In the genomic region with DNA sequence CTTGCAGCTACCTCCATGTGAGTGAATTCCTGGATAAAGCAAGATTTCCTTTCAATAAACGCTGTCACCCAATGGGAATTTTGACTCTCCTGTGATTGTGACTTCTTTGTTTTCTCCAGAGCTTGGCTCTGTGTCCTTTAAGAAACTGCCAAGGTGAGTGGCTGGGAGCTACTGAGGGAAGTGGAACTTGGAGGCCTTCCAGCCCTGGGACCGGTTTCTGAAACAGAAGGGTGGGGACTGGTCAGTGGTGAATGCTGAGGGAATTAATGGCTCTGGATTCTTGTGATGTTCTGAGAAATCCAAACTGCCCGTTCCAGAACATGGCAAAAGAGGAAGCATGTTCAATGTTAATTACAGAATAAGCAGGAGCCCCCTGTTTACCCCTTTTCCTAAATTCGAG, we compare ENCODE assay signal across 11 cellular contexts. TPM values are rescaled to one million over a fixed set of nuclear protein-coding genes. Genes with fewer than 3 reads are reported as not detected.
DNase-seq lines count a peak whose midpoint lies in the region; ATAC-seq and TF ChIP-seq lines count a peak whose summit lies in the region.
"Had no signal": no experiment of that assay in that cellular context is flagged by ENCODE, and none has a peak within 500 bp of the region (broad histone marks: within the 10 kb centered on the region; RNA-seq: fewer than 3 reads in every experiment).

No MANE protein-coding gene starts in this region.

- CTCF ChIA-PET in PC-3 (lab: Charles Lee): no interaction called here

- peak; percentile 68 for DNase-seq in PC-3
- no peak for DNase-seq in epithelial cell of prostate (ENCODE audit: low read depth, low spot score)
- DNase-seq in mesendoderm: peak; percentile 35
- no peak for DNase-seq in activated naive CD8-positive, alpha-beta T cell treated with anti-CD3 and anti-CD28 coated beads, Interleukin-2, amount 50 U/mL, for 24 hours
- no peak for DNase-seq in stimulated activated CD4-positive, alpha-beta T cell treated with anti-CD3 and anti-CD28 coated beads, Interleukin-4, amount 100 ng/mL, for 4 hours
- DNase-seq in SHP77 (lab: John Stamatoyannopoulos, UW): no peak
- DNase-seq in NCI-H2107 treated with DMSO at 0.1 percent for 48 hours (lab: John Stamatoyannopoulos, UW; ENCODE audit: unreplicated experiment): no peak
- DNase-seq: T1000 had no signal

- H3K27ac Mint-ChIP-seq in activated naive CD8-positive, alpha-beta T cell treated with anti-CD3 and anti-CD28 coated beads, Interleukin-2, amount 50 U/mL, for 24 hours: no peak overlapping the region

- no peak overlapping the region for H2AK5ac ChIP-seq in mesendoderm (ENCODE audit: low read length)

- H4K8ac ChIP-seq in mesendoderm (ENCODE audit: low read depth, low read length): no peak overlapping the region

- H3F3A ChIP-seq in PC-3 (ENCODE audit: low read length, unreplicated experiment): no peaks in the 10 kb centered on the region

- H3K79me2 ChIP-seq in PC-3 (ENCODE audit: low read length) (no peaks in the 10 kb centered on the region), mesendoderm (ENCODE audit: control insufficient read depth, insufficient read depth, low read length) (no peaks in the 10 kb centered on the region)

- TF ChIP-seq CTCF in PC-3 (conservative IDR thresholded peaks at IDR 0.05; ENCODE audit: low read depth, low read length): no peak

- H3K27me3 ChIP-seq in PC-3 (ENCODE audit: low read length) (no peaks in the 10 kb centered on the region), mesendoderm (ENCODE audit: insufficient read depth, low read length, poor library complexity) (no peaks in the 10 kb centered on the region)
- H3K27me3 ChIP-seq: ascending aorta had no signal

- H3K4me1 ChIP-seq in PC-3 (ENCODE audit: insufficient read depth, low read length) (peaks cover 28% of the 10 kb centered on the region), mesendoderm (ENCODE audit: control insufficient read depth, low read depth, low read length) (peaks cover 34% of the 10 kb centered on the region)

- no peaks in the 10 kb centered on the region for H3K9me3 Mint-ChIP-seq in activated naive CD8-positive, alpha-beta T cell treated with anti-CD3 and anti-CD28 coated beads, Interleukin-2, amount 50 U/mL, for 24 hours

- H3K4me3 ChIP-seq in PC-3 (ENCODE audit: low read length) (no peak overlapping the region), mesendoderm (ENCODE audit: low read length) (no peak overlapping the region)
- H3K4me3 ChIP-seq: ascending aorta had no signal

- no peaks in the 10 kb centered on the region for H3K79me1 ChIP-seq in mesendoderm (ENCODE audit: low read length)

- H3K4me3 Mint-ChIP-seq in activated naive CD8-positive, alpha-beta T cell treated with anti-CD3 and anti-CD28 coated beads, Interleukin-2, amount 50 U/mL, for 24 hours: no peak overlapping the region

- no peak overlapping the region for H4K5ac ChIP-seq in mesendoderm (ENCODE audit: low read length)

- H3K4ac ChIP-seq in mesendoderm (ENCODE audit: low read depth, low read length): no peak overlapping the region

- peak overlapping the region; percentile 18 for H2BK120ac ChIP-seq in mesendoderm (ENCODE audit: low read depth, low read length)

- no CpG with 5 or more reads among the region's 4 CpGs for WGBS in mesendoderm (ENCODE audit: extremely low coverage, insufficient coverage, low lambda C conversion rate)

- no peaks in the 10 kb centered on the region for H3K36me3 Mint-ChIP-seq in activated naive CD8-positive, alpha-beta T cell treated with anti-CD3 and anti-CD28 coated beads, Interleukin-2, amount 50 U/mL, for 24 hours (ENCODE audit: low read depth)

- peak overlapping the region; percentile 69 for H3K4me2 ChIP-seq in PC-3 (ENCODE audit: low read length)
- no peak overlapping the region for H3K4me2 ChIP-seq in mesendoderm (ENCODE audit: low read length)
- H3K4me2 ChIP-seq: KMS-11 had no signal

- H3K9me2 ChIP-seq in PC-3 (replicated peaks; ENCODE audit: low read length): no peaks in the 10 kb centered on the region

- H2BK15ac ChIP-seq in mesendoderm (replicated peaks; ENCODE audit: low read depth): peak overlapping the region; percentile 25

- BruUV-seq in PC-3 (replicated peaks; lab: Mats Ljungman, UMichigan): no TSS peak

- POLR2A ChIA-PET in PC-3 (lab: Charles Lee; ENCODE audit: unreplicated experiment): interaction anchor here (0.6 kb wide), 1 partner anchor 61 kb away, joined by 3 read pairs; no protein-coding TSS in a partner anchor

- no peak for ATAC-seq in PC-3
- no peak for ATAC-seq in activated naive CD8-positive, alpha-beta T cell treated with anti-CD3 and anti-CD28 coated beads, Interleukin-2, amount 50 U/mL, for 24 hours

- H3K9ac ChIP-seq in PC-3 (ENCODE audit: low read length) (no peak overlapping the region), mesendoderm (ENCODE audit: low read length) (no peak overlapping the region)
- H3K9ac ChIP-seq: KMS-11 had no signal

- no peak overlapping the region for H3K56ac ChIP-seq in mesendoderm (ENCODE audit: low read length)

- intact Hi-C loops in PC-3 (cut with micrococcal nuclease): no loop called here

- no peaks in the 10 kb centered on the region for H4K20me1 ChIP-seq in PC-3 (ENCODE audit: low read length)

- H3K23ac ChIP-seq in mesendoderm (ENCODE audit: low read length): no peak overlapping the region

- no peaks in the 10 kb centered on the region for H3K36me3 ChIP-seq in PC-3 (ENCODE audit: low read depth, low read length)
- H3K36me3 ChIP-seq in mesendoderm (ENCODE audit: control insufficient read depth, insufficient read depth, low read length): no peaks in the 10 kb centered on the region

- no peak overlapping the region for H2BK5ac ChIP-seq in mesendoderm (ENCODE audit: low read length)

- H3K9me3 ChIP-seq in PC-3 (ENCODE audit: low read length): no peaks in the 10 kb centered on the region
- H3K9me3 ChIP-seq: ascending aorta had no signal

- no peak overlapping the region for H2AFZ ChIP-seq in PC-3 (ENCODE audit: low read length)

- no peaks in the 10 kb centered on the region for H3K4me1 Mint-ChIP-seq in activated naive CD8-positive, alpha-beta T cell treated with anti-CD3 and anti-CD28 coated beads, Interleukin-2, amount 50 U/mL, for 24 hours

- H3K27ac ChIP-seq in PC-3 (ENCODE audit: low read length): no peak overlapping the region
- peak overlapping the region; percentile 61 for H3K27ac ChIP-seq in epithelial cell of prostate
- H3K27ac ChIP-seq in mesendoderm (ENCODE audit: low read depth, low read length): peak overlapping the region; percentile 89
- H3K27ac ChIP-seq in temporal lobe (ENCODE audit: low read depth, low read length): peak overlapping the region; percentile 33
- H3K27ac ChIP-seq: KMS-11 had no signal

- no peaks in the 10 kb centered on the region for H3K27me3 Mint-ChIP-seq in activated naive CD8-positive, alpha-beta T cell treated with anti-CD3 and anti-CD28 coated beads, Interleukin-2, amount 50 U/mL, for 24 hours

- H3K18ac ChIP-seq in mesendoderm (ENCODE audit: low read length): peak overlapping the region; percentile 10

RNA-seq across cellular contexts. Expression of gene MYZAP, which starts 41.1 kb away (rescaled TPM):
- total RNA-seq in PC-3 (2014; rRNA removed): 3.5 and 6.0 TPM in 2 replicates
- polyA plus RNA-seq in mesendoderm (2013, experiment 1 of 2): 0.59 TPM
- polyA plus RNA-seq in mesendoderm (2013, experiment 2 of 2): 0.81 TPM
- total RNA-seq in temporal lobe: 0.25 TPM

Comparison
In these comparisons a context has a peak if more than half of its experiments do, and no peak if none do; other contexts are left out.
1. DNase-seq: peak in PC-3 (single experiment) and mesendoderm (single experiment); none in epithelial cell of prostate (single experiment), activated naive CD8-positive, alpha-beta T cell treated with anti-CD3 and anti-CD28 coated beads, Interleukin-2, amount 50 U/mL, for 24 hours (single experiment), stimulated activated CD4-positive, alpha-beta T cell treated with anti-CD3 and anti-CD28 coated beads, Interleukin-4, amount 100 ng/mL, for 4 hours (0 of 2), SHP77 (0 of 2) and NCI-H2107 treated with DMSO at 0.1 percent for 48 hours (single experiment).